In genomic region chr13:97810152-97810551, GRCh38 we compare ENCODE assay signal across 9 cellular contexts.
A peak's percentile ranks its signal among the peaks of the same experiment; 100 is the strongest.
DNase-seq lines count a peak whose midpoint lies in the region; TF ChIP-seq lines count a peak whose summit lies in the region.
"Had no signal": no experiment of that assay in that cellular context is flagged by ENCODE, and none has a peak within 500 bp of the region (broad histone marks: within the 10 kb centered on the region; RNA-seq: fewer than 3 reads in every experiment).

No MANE protein-coding gene starts in this region.

- no peak overlapping the region for H3K4me2 ChIP-seq in trophoblast cell (ENCODE audit: low read length)

- no peaks in the 10 kb centered on the region for H3K9me3 ChIP-seq in trophoblast cell (ENCODE audit: insufficient read depth, low read depth, low read length)
- no peaks in the 10 kb centered on the region for H3K9me3 ChIP-seq in effector memory CD4-positive, alpha-beta T cell (ENCODE audit: control insufficient read depth, low read length)

- intact Hi-C loops in dorsolateral prefrontal cortex (cut with DNase I) = no loop called here

- DNase-seq in NCI-H2081 treated with DMSO at 0.1 percent for 48 hours (lab: John Stamatoyannopoulos, UW) (peak; percentile 6), dorsolateral prefrontal cortex (no peak), trophoblast cell (peak; percentile 7 to 52)
- no peak for DNase-seq in stimulated activated CD4-positive, alpha-beta T cell treated with anti-CD3 and anti-CD28 coated beads, Interleukin-2, amount 100 ng/mL, for 48 hours
- DNase-seq in effector memory CD4-positive, alpha-beta T cell = no peak
- DNase-seq in activated naive CD4-positive, alpha-beta T cell (lab: John Stamatoyannopoulos, UW) = no peak
- DNase-seq: activated gamma-delta T cell, NCI-H446 treated with DMSO at 0.1 percent for 48 hours had no signal

- H3K27ac ChIP-seq in dorsolateral prefrontal cortex (peak overlapping the region in 6 of 59 donors; percentile 2 to 61 (median 32)), trophoblast cell (ENCODE audit: low read depth, low read length) (no peak overlapping the region)
- H3K27ac ChIP-seq in effector memory CD4-positive, alpha-beta T cell (ENCODE audit: insufficient read depth, low read length, poor library complexity, severe bottlenecking) = no peak overlapping the region

- no peaks in the 10 kb centered on the region for H3K79me2 ChIP-seq in trophoblast cell (ENCODE audit: control insufficient read depth, insufficient read depth, low read length, poor library complexity)

- H2BK5ac ChIP-seq in trophoblast cell (ENCODE audit: low read depth, low read length, poor library complexity) = no peak overlapping the region

- H3K27me3 ChIP-seq in dorsolateral prefrontal cortex (no peaks in the 10 kb centered on the region), trophoblast cell (ENCODE audit: insufficient read depth, low read length) (no peaks in the 10 kb centered on the region)
- no peaks in the 10 kb centered on the region for H3K27me3 ChIP-seq in effector memory CD4-positive, alpha-beta T cell (replicated peaks; ENCODE audit: control insufficient read depth, insufficient read depth, low read length, poor library complexity, severe bottlenecking)

- no peak overlapping the region for H3K23ac ChIP-seq in trophoblast cell (ENCODE audit: low read length)

- H3K4me3 ChIP-seq in dorsolateral prefrontal cortex (no peak overlapping the region), trophoblast cell (ENCODE audit: low read depth, low read length) (no peak overlapping the region)
- no peak overlapping the region for H3K4me3 ChIP-seq in effector memory CD4-positive, alpha-beta T cell (ENCODE audit: insufficient read depth, low read depth, low read length, poor library complexity, severe bottlenecking)

- no peak overlapping the region for H2AFZ ChIP-seq in trophoblast cell (ENCODE audit: insufficient read depth, low read length, poor library complexity)

- peak; percentile 23; the same call in 1 of the 3 replicates for TF ChIP-seq CTCF in GM12872 (IDR thresholded peaks at IDR 0.05; ENCODE audit: insufficient read depth, low read depth, low read length)
- TF ChIP-seq CTCF in dorsolateral prefrontal cortex (IDR thresholded peaks at IDR 0.05 in 54 of 56, conservative IDR thresholded peaks at IDR 0.05 in 2 of 56; ENCODE audit: low read depth in 1 of 56, partially characterized antibody in 56 of 56) = peak in 55 of 56 donors; percentile 35 to 76 (median 61)

- H2AK5ac ChIP-seq in trophoblast cell (ENCODE audit: low read length) = no peak overlapping the region

- no peaks in the 10 kb centered on the region for H3K79me1 ChIP-seq in trophoblast cell (ENCODE audit: low read length)

- no peak overlapping the region for H4K91ac ChIP-seq in trophoblast cell (ENCODE audit: low read depth, low read length)

- no peak overlapping the region for H2BK12ac ChIP-seq in trophoblast cell (ENCODE audit: low read length)

- H3K36me3 ChIP-seq in trophoblast cell (ENCODE audit: control insufficient read depth in 1 of 2, insufficient read depth in 2 of 2, low read length in 2 of 2) = no peaks in the 10 kb centered on the region
- no peaks in the 10 kb centered on the region for H3K36me3 ChIP-seq in effector memory CD4-positive, alpha-beta T cell (ENCODE audit: control insufficient read depth, insufficient read depth, low read length)

- H4K12ac ChIP-seq in trophoblast cell (ENCODE audit: low read depth, low read length) = no peak overlapping the region

- H3K18ac ChIP-seq in trophoblast cell (ENCODE audit: low read length) = no peak overlapping the region

- no CpG with 5 or more reads among the region's 3 CpGs for WGBS in trophoblast cell (ENCODE audit: extremely low coverage, insufficient coverage, insufficient read length)

- H4K8ac ChIP-seq in trophoblast cell (ENCODE audit: low read depth, low read length) = no peak overlapping the region

- H3K4me1 ChIP-seq in trophoblast cell (ENCODE audit: control insufficient read depth in 1 of 2, insufficient read depth in 2 of 2, low read length in 2 of 2) = no peaks in the 10 kb centered on the region
- H3K4me1 ChIP-seq in effector memory CD4-positive, alpha-beta T cell (ENCODE audit: control insufficient read depth, insufficient read depth, low read length, poor library complexity, severe bottlenecking) = no peaks in the 10 kb centered on the region

- no peak overlapping the region for H3K9ac ChIP-seq in trophoblast cell (ENCODE audit: low read length)

- H3K14ac ChIP-seq in trophoblast cell (ENCODE audit: low read length) = no peak overlapping the region

- H2BK120ac ChIP-seq in trophoblast cell (ENCODE audit: insufficient read depth, low read length, poor library complexity) = no peak overlapping the region

- H3K4ac ChIP-seq in trophoblast cell (ENCODE audit: low read depth, low read length) = no peak overlapping the region

Comparison
In these comparisons a context has a peak if more than half of its experiments do, and no peak if none do; other contexts are left out.
1. DNase-seq: peak in NCI-H2081 treated with DMSO at 0.1 percent for 48 hours (single experiment) and trophoblast cell (2 of 2); none in dorsolateral prefrontal cortex (0 of 10), stimulated activated CD4-positive, alpha-beta T cell treated with anti-CD3 and anti-CD28 coated beads, Interleukin-2, amount 100 ng/mL, for 48 hours (0 of 2), effector memory CD4-positive, alpha-beta T cell (0 of 3) and activated naive CD4-positive, alpha-beta T cell (0 of 4).